ENCODE assay signal across 18 cellular contexts in genomic region chr1:58769809-58770345, GRCh38. TPM values are rescaled to one million over a fixed set of nuclear protein-coding genes. Genes with fewer than 3 reads are reported as not detected.
DNase-seq lines count a peak whose midpoint lies in the region; ATAC-seq and TF ChIP-seq lines count a peak whose summit lies in the region.
"Had no signal": no experiment of that assay in that cellular context is flagged by ENCODE, and none has a peak within 500 bp of the region (broad histone marks: within the 10 kb centered on the region; RNA-seq: fewer than 3 reads in every experiment).

No MANE protein-coding gene starts in this region.

- RAD21 ChIA-PET in HCT116 (lab: Charles Lee; ENCODE audit: low non-redundant PET in 1 of 2, low total read pairs in 2 of 2, uncharacterized antibody in 2 of 2, unreplicated experiment in 2 of 2), result no interaction called here

- no peaks in the 10 kb centered on the region for H3K9me3 ChIP-seq in AG04450 (ENCODE audit: control insufficient read depth, insufficient read depth, low read length)
- H3K9me3 ChIP-seq in HCT116 (ENCODE audit: control insufficient read depth in 1 of 2, insufficient read depth in 1 of 2, low read depth in 1 of 2, low read length in 2 of 2), result no peaks in the 10 kb centered on the region
- H3K9me3 ChIP-seq in ascending aorta, result no peaks in the 10 kb centered on the region
- H3K9me3 ChIP-seq in thyroid gland, result no peaks in the 10 kb centered on the region
- H3K9me3 ChIP-seq in tibial artery, result no peaks in the 10 kb centered on the region
- H3K9me3 ChIP-seq: A549, left ventricle myocardium inferior, right atrium auricular region had no signal

- no peak overlapping the region for H3K9ac ChIP-seq in HCT116 (ENCODE audit: low read length)
- H3K9ac ChIP-seq: neural progenitor cell had no signal

- BruUV-seq in HCT116 (replicated peaks; lab: Mats Ljungman, UMichigan), result no TSS peak

- no peak overlapping the region for H3K4me3 ChIP-seq in AG04450 (ENCODE audit: low read depth, low read length)
- H3K4me3 ChIP-seq in HCT116 (replicated peaks in 1 of 2; ENCODE audit: low read depth in 1 of 2, low read length in 2 of 2), result no peak overlapping the region
- H3K4me3 ChIP-seq in ascending aorta, result no peak overlapping the region
- no peak overlapping the region for H3K4me3 ChIP-seq in thyroid gland (replicated peaks in 1 of 3)
- H3K4me3 ChIP-seq in tibial artery, result no peak overlapping the region
- H3K4me3 ChIP-seq: A549, left ventricle myocardium inferior, neural progenitor cell, right atrium auricular region, SJCRH30, smooth muscle cell had no signal

- TF ChIP-seq POLR2A in HCT116 (IDR thresholded peaks at IDR 0.05; ENCODE audit: borderline replicate concordance, extremely low read depth, insufficient read depth, insufficient read length) (no peak), thyroid gland (IDR thresholded peaks at IDR 0.05) (no peak)

- no peaks in the 10 kb centered on the region for H4K20me1 ChIP-seq in HCT116 (ENCODE audit: insufficient read depth)

- no peaks in the 10 kb centered on the region; a peak in 1 of 4 replicates for H3K4me1 ChIP-seq in HCT116 (ENCODE audit: control insufficient read depth in 1 of 2, insufficient read depth in 2 of 2, low read length in 2 of 2)
- H3K4me1 ChIP-seq in ascending aorta, result peaks cover 3 to 19% of the 10 kb centered on the region in 2 donors
- peaks cover 17% of the 10 kb centered on the region for H3K4me1 ChIP-seq in foreskin keratinocyte
- peaks cover 4 to 23% of the 10 kb centered on the region in 2 donors for H3K4me1 ChIP-seq in thyroid gland
- peaks cover 0 to 27% (median 14%) of the 10 kb centered on the region in 4 donors for H3K4me1 ChIP-seq in tibial artery
- H3K4me1 ChIP-seq: neural progenitor cell had no signal

- POLR2A ChIA-PET in AG04450 (lab: Yijun Ruan, JAX), result no interaction called here
- POLR2A ChIA-PET in HCT116 (lab: Charles Lee), result no interaction called here

- ATAC-seq in HCT116 (no peak), foreskin keratinocyte (peak; percentile 60), GM18498 (IDR thresholded peaks at IDR 0.05; ENCODE audit: unreplicated experiment) (no peak), HG02623 (IDR thresholded peaks at IDR 0.05; ENCODE audit: unreplicated experiment) (no peak)
- ATAC-seq: activated T-cell treated with anti-CD3 and anti-CD28 coated beads, Interleukin-2, amount 50 U/mL, for 4 hours had no signal

- TF ChIP-seq CTCF in AG04450 (IDR thresholded peaks at IDR 0.05; ENCODE audit: low read depth, low read length) (no peak), HCT116 (IDR thresholded peaks at IDR 0.05 in 2 of 3, conservative IDR thresholded peaks at IDR 0.05 in 1 of 3; ENCODE audit: borderline replicate concordance in 1 of 3, insufficient read depth in 1 of 3, low read depth in 2 of 3, low read length in 2 of 3) (no peak), ascending aorta (IDR thresholded peaks at IDR 0.05) (no peak), foreskin keratinocyte (conservative IDR thresholded peaks at IDR 0.05) (no peak), thyroid gland (IDR thresholded peaks at IDR 0.05) (no peak), tibial artery (IDR thresholded peaks at IDR 0.05) (no peak)

- WGBS in thyroid gland, 2 donors, result 70 to 74% methylated on average over 9 of the region's 9 CpGs

- no peaks in the 10 kb centered on the region for H3K79me2 ChIP-seq in HCT116 (ENCODE audit: insufficient read depth, low read length)

- intact Hi-C loops in HCT116 (cut with micrococcal nuclease), result loop anchor here (2.0 kb wide), 1 partner anchor 29 kb away; no protein-coding TSS in a partner anchor
- intact Hi-C loops in ascending aorta (cut with DNase I), result loop anchor here (1.0 to 10.0 kb wide), 3 partner anchors 15 to 185 kb away; no protein-coding TSS in a partner anchor
- intact Hi-C loops in thyroid gland (cut with DNase I), result loop anchor here (2.0 kb wide), 1 partner anchor 29 kb away; no protein-coding TSS in a partner anchor
- intact Hi-C loops in tibial artery (cut with DNase I; ENCODE audit: low total_unique reads), result no loop called here

- H3K9me2 ChIP-seq in HCT116 (ENCODE audit: insufficient read depth), result no peaks in the 10 kb centered on the region

- H3K36me3 ChIP-seq in HCT116 (ENCODE audit: control insufficient read depth in 1 of 2, insufficient read depth in 2 of 2, low read length in 2 of 2) (no peaks in the 10 kb centered on the region), ascending aorta (no peaks in the 10 kb centered on the region), thyroid gland (no peaks in the 10 kb centered on the region), tibial artery (no peaks in the 10 kb centered on the region)
- H3K36me3 ChIP-seq: brain microvascular endothelial cell, left ventricle myocardium inferior, neural progenitor cell, right atrium auricular region, SJCRH30 had no signal

- no peaks in the 10 kb centered on the region for H3K27me3 ChIP-seq in AG04450 (ENCODE audit: control insufficient read depth, insufficient read depth, low read length)
- no peaks in the 10 kb centered on the region for H3K27me3 ChIP-seq in HCT116 (ENCODE audit: insufficient read depth, low read length)
- H3K27me3 ChIP-seq in ascending aorta, result no peaks in the 10 kb centered on the region
- H3K27me3 ChIP-seq in foreskin keratinocyte, result no peaks in the 10 kb centered on the region
- no peaks in the 10 kb centered on the region for H3K27me3 ChIP-seq in thyroid gland
- H3K27me3 ChIP-seq in tibial artery, result no peaks in the 10 kb centered on the region
- H3K27me3 ChIP-seq: brain microvascular endothelial cell, neural progenitor cell, right atrium auricular region, SJCRH30 had no signal

- H3K4me2 ChIP-seq in HCT116 (ENCODE audit: low read length), result no peak overlapping the region
- H3K4me2 ChIP-seq: A549, neural progenitor cell, smooth muscle cell had no signal

- H2AFZ ChIP-seq in HCT116 (ENCODE audit: low read depth, low read length, poor library complexity, severe bottlenecking), result peak overlapping the region; percentile 99

- CTCF ChIA-PET in AG04450 (lab: Charles Lee), result interaction anchor here (1.0 to 4.1 kb wide), 10 partner anchors 10 to 254 kb away, joined by 3 to 54 read pairs (median 6); no protein-coding TSS in a partner anchor
- CTCF ChIA-PET in HCT116 (lab: Charles Lee), result no interaction called here

- H3K27ac ChIP-seq in AG04450 (ENCODE audit: low read depth, low read length) (peak overlapping the region; percentile 3), HCT116 (ENCODE audit: low read depth, low read length) (no peak overlapping the region), ascending aorta (peak overlapping the region; percentile 22 to 24), foreskin keratinocyte (peak overlapping the region; percentile 37), thyroid gland (no peak overlapping the region), tibial artery (no peak overlapping the region)
- H3K27ac ChIP-seq: A549, brain microvascular endothelial cell, left ventricle myocardium inferior, neural progenitor cell, right atrium auricular region, SJCRH30 had no signal

- no peak for DNase-seq in AG04450 (ENCODE audit: low read depth, low spot score)
- no peak for DNase-seq in HCT116 (ENCODE audit: low read depth, low spot score)
- DNase-seq in ascending aorta (ENCODE audit: low spot score in 2 of 2), result no peak
- peak; percentile 41 to 65 for DNase-seq in foreskin keratinocyte
- DNase-seq in thyroid gland, result no peak
- DNase-seq in tibial artery, result no peak
- DNase-seq: effector CD4-positive, alpha-beta T cell; MV-4-11 had no signal

- no peak for TF ChIP-seq RAD21 in HCT116 (IDR thresholded peaks at IDR 0.05; ENCODE audit: low read depth)

TF ChIP-seq in HCT116, 20 proteins besides CTCF, POLR2A, EP300 and RAD21:
- TF ChIP-seq ZNF274 (IDR thresholded peaks at IDR 0.05; ENCODE audit: low read depth, low read length) (no peak), EGR1 (IDR thresholded peaks at IDR 0.05; ENCODE audit: low read depth) (no peak), SIN3A (IDR thresholded peaks at IDR 0.05; ENCODE audit: low read depth) (no peak)

RNA-seq across cellular contexts. Expression of gene JUN, which starts 14.0 kb away (rescaled TPM):
- polyA plus RNA-seq in AG04450 (2011; rRNA removed), result 48.7 and 56.5 TPM in 2 replicates
- polyA minus RNA-seq in AG04450 (2011; rRNA and poly(A)+ RNA removed), result 95.6 and 108 TPM in 2 replicates
- 18.7 TPM for total RNA-seq in HCT116 (2021; ENCODE audit: unreplicated experiment)
- 42.4 and 58.4 TPM in 2 replicates for polyA plus RNA-seq in HCT116 (2012)
- 1,004 TPM for total RNA-seq in ascending aorta
- total RNA-seq in foreskin keratinocyte, result 54.8 and 56.1 TPM in 2 replicates
- polyA plus RNA-seq in foreskin keratinocyte, result 39.9 and 43.7 TPM in 2 replicates
- 100 to 1,000 TPM; 124 to 283 (median 133) TPM for total RNA-seq in thyroid gland

Comparison
In these comparisons a context has a peak if more than half of its experiments do, and no peak if none do; other contexts are left out.
1. DNase-seq: peak in foreskin keratinocyte (2 of 2); none in AG04450 (single experiment), HCT116 (single experiment), ascending aorta (0 of 2), thyroid gland (0 of 2) and tibial artery (0 of 2).
2. H3K27ac ChIP-seq: peak in AG04450 (single experiment), ascending aorta (2 of 2) and foreskin keratinocyte (single experiment); none in HCT116 (single experiment), thyroid gland (0 of 3) and tibial artery (0 of 2).